Comparison of ENCODE assay signal across 1 cellular context in genomic region chr15:74780983-74781672, GRCh38.
TF ChIP-seq lines count a peak whose summit lies in the region.

No MANE protein-coding gene starts in this region.

TF ChIP-seq in A549, 52 proteins besides CTCF, POLR2A, EP300 and RAD21 (continued from another document):
- TF ChIP-seq MAFK (IDR thresholded peaks at IDR 0.05; ENCODE audit: partially characterized antibody) (peak; percentile 15), KDM1A (IDR thresholded peaks at IDR 0.05; ENCODE audit: low read depth) (peak; percentile 68; the same call in 1 of the 2 replicates), USF2 (IDR thresholded peaks at IDR 0.05) (no peak), JUN (IDR thresholded peaks at IDR 0.05) (no peak)
